Comparison of ENCODE assay signal across 11 cellular contexts in the genomic region with DNA sequence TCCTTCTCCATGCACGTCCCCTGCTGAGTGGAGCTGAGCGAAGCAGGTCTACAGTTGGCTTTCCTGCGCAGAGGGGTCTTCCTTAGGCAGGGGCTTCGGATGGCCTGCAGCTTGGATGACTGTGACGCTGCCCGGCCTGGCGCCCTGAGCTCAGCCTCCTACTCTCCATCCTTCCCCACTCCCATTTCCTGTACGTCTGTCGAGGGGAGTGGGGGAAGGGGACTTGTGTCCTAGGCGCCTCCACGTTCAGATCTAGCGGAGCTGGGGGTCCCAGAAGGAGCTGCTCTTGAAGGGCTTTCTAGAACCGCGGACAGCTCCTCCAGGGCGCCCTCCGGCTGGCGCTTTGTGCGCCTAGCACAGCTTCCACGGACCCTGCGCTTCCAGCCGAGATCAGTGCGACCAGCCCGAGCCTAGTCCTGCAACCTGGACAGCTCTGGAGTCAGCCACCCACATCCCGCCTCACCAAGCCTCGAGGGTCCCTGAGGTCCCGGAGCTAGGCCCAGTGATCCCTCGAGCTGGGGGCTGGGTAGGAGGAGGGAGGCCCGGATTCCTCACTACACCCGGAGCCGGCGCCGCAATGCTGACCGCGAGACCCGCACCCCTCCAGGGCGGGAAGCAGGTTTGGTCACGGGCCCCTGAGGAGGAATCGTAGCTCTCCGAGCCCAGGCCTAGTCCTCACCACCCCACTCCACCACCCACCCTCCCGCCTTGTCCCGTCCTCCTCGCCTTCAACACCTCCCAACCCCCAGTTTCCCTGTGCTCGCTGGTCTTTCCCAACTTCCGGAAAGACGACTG. TPM values are rescaled to one million over a fixed set of nuclear protein-coding genes. Genes with fewer than 3 reads are reported as not detected.
DNase-seq lines count a peak whose midpoint lies in the region; ATAC-seq and TF ChIP-seq lines count a peak whose summit lies in the region.
"Had no signal": no experiment of that assay in that cellular context is flagged by ENCODE, and none has a peak within 500 bp of the region (broad histone marks: within the 10 kb centered on the region; RNA-seq: fewer than 3 reads in every experiment).

No MANE protein-coding gene starts in this region.

- peaks cover 84% of the 10 kb centered on the region for H3K27me3 Mint-ChIP-seq in stimulated activated naive CD8-positive, alpha-beta T cell treated with anti-CD3 and anti-CD28 coated beads, Interleukin-15, amount 100 ng/mL, for 72 hours
- H3K27me3 Mint-ChIP-seq in effector memory CD8-positive, alpha-beta T cell: peaks cover 51 to 80% of the 10 kb centered on the region in 2 donors
- peaks cover 24% of the 10 kb centered on the region for H3K27me3 Mint-ChIP-seq in HFFc6 (ENCODE audit: insufficient read depth)

- no peaks in the 10 kb centered on the region for H3F3A ChIP-seq in neural cell (ENCODE audit: insufficient read depth, low read length, poor library complexity, severe bottlenecking)

- H4K20me1 ChIP-seq in neural cell (ENCODE audit: insufficient read depth): peaks cover 8% of the 10 kb centered on the region

- no peak for DNase-seq in stimulated activated naive CD8-positive, alpha-beta T cell treated with anti-CD3 and anti-CD28 coated beads, Interleukin-15, amount 100 ng/mL, for 72 hours
- no peak for DNase-seq in stimulated activated naive CD8-positive, alpha-beta T cell treated with anti-CD3 and anti-CD28 coated beads, Interleukin-15, Interleukin-2, amounts not matched to agents 100 U/mL and 50 U/mL, for 24 hours
- DNase-seq in effector memory CD8-positive, alpha-beta T cell: no peak
- no peak for DNase-seq in HFFc6
- DNase-seq in stimulated activated CD4-positive, alpha-beta T cell treated with anti-CD3 and anti-CD28 coated beads, Interleukin-4, amount 100 ng/mL, for 4 hours: no peak
- no peak for DNase-seq in dermis blood vessel endothelial cell
- no peak for DNase-seq in KG1 (lab: John Stamatoyannopoulos, UW)
- DNase-seq: DND-41, NCI-H2081 treated with DMSO at 0.1 percent for 48 hours, T-helper 9 cell had no signal

- TF ChIP-seq CTCF in neural cell (IDR thresholded peaks at IDR 0.05; ENCODE audit: poor library complexity, severe bottlenecking): no peak
- no peak for TF ChIP-seq CTCF in HFFc6 (IDR thresholded peaks at IDR 0.05)

- no peaks in the 10 kb centered on the region for H3K9me2 ChIP-seq in neural cell (ENCODE audit: insufficient read depth, low read length)

- H3K9me3 Mint-ChIP-seq in stimulated activated naive CD8-positive, alpha-beta T cell treated with anti-CD3 and anti-CD28 coated beads, Interleukin-15, amount 100 ng/mL, for 72 hours: no peaks in the 10 kb centered on the region
- no peaks in the 10 kb centered on the region for H3K9me3 Mint-ChIP-seq in effector memory CD8-positive, alpha-beta T cell
- H3K9me3 Mint-ChIP-seq in HFFc6: no peaks in the 10 kb centered on the region

- no peaks in the 10 kb centered on the region for H3K79me2 ChIP-seq in neural cell (replicated peaks; ENCODE audit: insufficient read depth, low read length)

- H3K27ac ChIP-seq in neural cell (ENCODE audit: low read length): no peak overlapping the region

- no peak overlapping the region for H2AFZ ChIP-seq in neural cell (ENCODE audit: low read depth, low read length)

- no peak for ATAC-seq in stimulated activated naive CD8-positive, alpha-beta T cell treated with anti-CD3 and anti-CD28 coated beads, Interleukin-15, amount 100 ng/mL, for 72 hours
- no peak for ATAC-seq in stimulated activated naive CD8-positive, alpha-beta T cell treated with anti-CD3 and anti-CD28 coated beads, Interleukin-15, Interleukin-2, amounts not matched to agents 100 U/mL and 50 U/mL, for 24 hours
- ATAC-seq in effector memory CD8-positive, alpha-beta T cell (replicated peaks): no peak

- H3K36me3 Mint-ChIP-seq in effector memory CD8-positive, alpha-beta T cell (ENCODE audit: insufficient read depth): no peaks in the 10 kb centered on the region
- no peaks in the 10 kb centered on the region for H3K36me3 Mint-ChIP-seq in HFFc6 (ENCODE audit: low read depth)

- H3K9me3 ChIP-seq in neural cell (ENCODE audit: low read length): no peaks in the 10 kb centered on the region

- no peak for TF ChIP-seq RAD21 in neural cell (conservative IDR thresholded peaks at IDR 0.05)

- peaks cover 28% of the 10 kb centered on the region for H3K4me1 Mint-ChIP-seq in stimulated activated naive CD8-positive, alpha-beta T cell treated with anti-CD3 and anti-CD28 coated beads, Interleukin-15, amount 100 ng/mL, for 72 hours
- peaks cover 7% of the 10 kb centered on the region in 2 donors for H3K4me1 Mint-ChIP-seq in effector memory CD8-positive, alpha-beta T cell (ENCODE audit: low read depth in 2 of 2)
- no peaks in the 10 kb centered on the region for H3K4me1 Mint-ChIP-seq in HFFc6 (ENCODE audit: low read depth)

- H3K4me3 Mint-ChIP-seq in stimulated activated naive CD8-positive, alpha-beta T cell treated with anti-CD3 and anti-CD28 coated beads, Interleukin-15, amount 100 ng/mL, for 72 hours: peak overlapping the region; percentile 18 to 66
- peak overlapping the region; percentile 67 to 74 for H3K4me3 Mint-ChIP-seq in effector memory CD8-positive, alpha-beta T cell
- no peak overlapping the region for H3K4me3 Mint-ChIP-seq in HFFc6

- H3K4me3 ChIP-seq in neural cell (ENCODE audit: low read length): peak overlapping the region; percentile 86

- peak overlapping the region; percentile 74 for H3K9ac ChIP-seq in neural cell (ENCODE audit: low read length)

- peaks cover 69% of the 10 kb centered on the region for H3K27me3 ChIP-seq in neural cell (ENCODE audit: insufficient read depth, low read depth, low read length)

- H3K36me3 ChIP-seq in neural cell (ENCODE audit: insufficient read depth, low read length): no peaks in the 10 kb centered on the region

- peak overlapping the region; percentile 94 for H3K4me2 ChIP-seq in neural cell (ENCODE audit: low read length)

- no peak overlapping the region for H3K27ac Mint-ChIP-seq in stimulated activated naive CD8-positive, alpha-beta T cell treated with anti-CD3 and anti-CD28 coated beads, Interleukin-15, amount 100 ng/mL, for 72 hours
- no peak overlapping the region for H3K27ac Mint-ChIP-seq in effector memory CD8-positive, alpha-beta T cell
- H3K27ac Mint-ChIP-seq in HFFc6: no peak overlapping the region

- TF ChIP-seq EP300 in neural cell (conservative IDR thresholded peaks at IDR 0.05; ENCODE audit: poor library complexity, severe bottlenecking): no peak

TF ChIP-seq in neural cell, 6 proteins besides CTCF, POLR2A, EP300 and RAD21:
- TF ChIP-seq, protein P1, sequence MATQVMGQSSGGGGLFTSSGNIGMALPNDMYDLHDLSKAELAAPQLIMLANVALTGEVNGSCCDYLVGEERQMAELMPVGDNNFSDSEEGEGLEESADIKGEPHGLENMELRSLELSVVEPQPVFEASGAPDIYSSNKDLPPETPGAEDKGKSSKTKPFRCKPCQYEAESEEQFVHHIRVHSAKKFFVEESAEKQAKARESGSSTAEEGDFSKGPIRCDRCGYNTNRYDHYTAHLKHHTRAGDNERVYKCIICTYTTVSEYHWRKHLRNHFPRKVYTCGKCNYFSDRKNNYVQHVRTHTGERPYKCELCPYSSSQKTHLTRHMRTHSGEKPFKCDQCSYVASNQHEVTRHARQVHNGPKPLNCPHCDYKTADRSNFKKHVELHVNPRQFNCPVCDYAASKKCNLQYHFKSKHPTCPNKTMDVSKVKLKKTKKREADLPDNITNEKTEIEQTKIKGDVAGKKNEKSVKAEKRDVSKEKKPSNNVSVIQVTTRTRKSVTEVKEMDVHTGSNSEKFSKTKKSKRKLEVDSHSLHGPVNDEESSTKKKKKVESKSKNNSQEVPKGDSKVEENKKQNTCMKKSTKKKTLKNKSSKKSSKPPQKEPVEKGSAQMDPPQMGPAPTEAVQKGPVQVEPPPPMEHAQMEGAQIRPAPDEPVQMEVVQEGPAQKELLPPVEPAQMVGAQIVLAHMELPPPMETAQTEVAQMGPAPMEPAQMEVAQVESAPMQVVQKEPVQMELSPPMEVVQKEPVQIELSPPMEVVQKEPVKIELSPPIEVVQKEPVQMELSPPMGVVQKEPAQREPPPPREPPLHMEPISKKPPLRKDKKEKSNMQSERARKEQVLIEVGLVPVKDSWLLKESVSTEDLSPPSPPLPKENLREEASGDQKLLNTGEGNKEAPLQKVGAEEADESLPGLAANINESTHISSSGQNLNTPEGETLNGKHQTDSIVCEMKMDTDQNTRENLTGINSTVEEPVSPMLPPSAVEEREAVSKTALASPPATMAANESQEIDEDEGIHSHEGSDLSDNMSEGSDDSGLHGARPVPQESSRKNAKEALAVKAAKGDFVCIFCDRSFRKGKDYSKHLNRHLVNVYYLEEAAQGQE (IDR thresholded peaks at IDR 0.05; ENCODE audit: borderline replicate concordance): peak; percentile 12
- TF ChIP-seq SMC3 (conservative IDR thresholded peaks at IDR 0.05; ENCODE audit: poor library complexity) (no peak), POLR2AphosphoS5 (IDR thresholded peaks at IDR 0.05) (no peak), MXI1 (conservative IDR thresholded peaks at IDR 0.05; ENCODE audit: poor library complexity, severe bottlenecking) (no peak), EZH2 (IDR thresholded peaks at IDR 0.05; ENCODE audit: borderline replicate concordance, insufficient read depth, low read length, poor library complexity, severe bottlenecking) (no peak), TAF1 (IDR thresholded peaks at IDR 0.05; ENCODE audit: low read depth) (no peak)
TF ChIP-seq in neural cell: peak in this region for 1.

RNA-seq across cellular contexts. Expression of a gene that starts 1.8 kb away (rescaled TPM):
- polyA plus RNA-seq in neural cell: 7.3 and 10.4 TPM in 2 replicates
- polyA minus RNA-seq in neural cell: 24.3 and 25.1 TPM in 2 replicates
- total RNA-seq in HFFc6 (2021; fragmentation: NEBNext Ultra II Directional; extraction: Animal tissue kit (Norgen Biotek cat#: 25700)): not detected
- total RNA-seq in dermis blood vessel endothelial cell: not detected in 2 replicates
